Comparison of ENCODE assay signal across 13 cellular contexts in genomic region chr1:97489834-97490233, GRCh38.
DNase-seq lines count a peak whose midpoint lies in the region; ATAC-seq and TF ChIP-seq lines count a peak whose summit lies in the region.
"Had no signal": no experiment of that assay in that cellular context is flagged by ENCODE, and none has a peak within 500 bp of the region (broad histone marks: within the 10 kb centered on the region; RNA-seq: fewer than 3 reads in every experiment).

No MANE protein-coding gene starts in this region.

- no peaks in the 10 kb centered on the region for H3K9me3 ChIP-seq in colonic mucosa
- H3K9me3 ChIP-seq: stomach had no signal

- in situ Hi-C loops in astrocyte of the spinal cord (cut with HindIII; ENCODE audit: low sequenced_read_pairs), result no loop called here

- H3K27ac ChIP-seq in colonic mucosa, result no peak overlapping the region
- H3K27ac ChIP-seq: SK-N-MC, stomach had no signal

- H3K4me1 ChIP-seq in colonic mucosa, result no peaks in the 10 kb centered on the region
- H3K4me1 ChIP-seq: stomach had no signal

- DNase-seq in astrocyte of the spinal cord (ENCODE audit: low read depth, low spot score) (peak; percentile 12), lung microvascular endothelial cell (ENCODE audit: low read depth in 2 of 2) (peak; percentile 73 to 84), colonic mucosa (no peak), KG1 (lab: John Stamatoyannopoulos, UW) (no peak), iPS-NIHi7 (ENCODE audit: extremely low spot score) (no peak)
- no peak for DNase-seq in activated CD4-positive, CD25-positive, alpha-beta regulatory T cell (lab: John Stamatoyannopoulos, UW)
- DNase-seq: activated CD4-positive, alpha-beta T cell treated with anti-CD3 and anti-CD28 coated beads, Interleukin-2, amount 50 U/mL, for 1 hour; occipital lobe; stomach had no signal

- no peaks in the 10 kb centered on the region for H3K27me3 ChIP-seq in colonic mucosa
- H3K27me3 ChIP-seq: stomach had no signal

- no peak overlapping the region for H3K9ac ChIP-seq in colonic mucosa (ENCODE audit: low read depth in 2 of 2, low read length in 2 of 2)

- H3K4me3 ChIP-seq in astrocyte of the spinal cord (ENCODE audit: low read depth, low read length) (no peak overlapping the region), colonic mucosa (no peak overlapping the region)
- H3K4me3 ChIP-seq: SK-N-MC, stomach had no signal

- TF ChIP-seq CTCF in astrocyte of the spinal cord (IDR thresholded peaks at IDR 0.05; ENCODE audit: low read depth, low read length), result no peak
- no peak for TF ChIP-seq CTCF in colonic mucosa (IDR thresholded peaks at IDR 0.05)

- H3K36me3 ChIP-seq in colonic mucosa, result no peaks in the 10 kb centered on the region
- H3K36me3 ChIP-seq: stomach had no signal

- intact Hi-C loops in colonic mucosa (cut with DNase I), result no loop called here

- ATAC-seq in GM18909 (IDR thresholded peaks at IDR 0.05; ENCODE audit: poor library complexity, unreplicated experiment) (peak; percentile 85), HG03378 (IDR thresholded peaks at IDR 0.05; ENCODE audit: unreplicated experiment) (peak; percentile 68)
- ATAC-seq: activated naive CD4-positive, alpha-beta T cell treated with anti-CD3 and anti-CD28 coated beads, Interleukin-2, amount 50 U/mL, for 72 hours had no signal

Comparison
In these comparisons a context has a peak if more than half of its experiments do, and no peak if none do; other contexts are left out.
1. DNase-seq: peak in astrocyte of the spinal cord (single experiment) and lung microvascular endothelial cell (2 of 2); none in colonic mucosa (single experiment), KG1 (single experiment), iPS-NIHi7 (single experiment) and activated CD4-positive, CD25-positive, alpha-beta regulatory T cell (0 of 4).